ENCODE assay signal across 1 cellular context in the genomic region with DNA sequence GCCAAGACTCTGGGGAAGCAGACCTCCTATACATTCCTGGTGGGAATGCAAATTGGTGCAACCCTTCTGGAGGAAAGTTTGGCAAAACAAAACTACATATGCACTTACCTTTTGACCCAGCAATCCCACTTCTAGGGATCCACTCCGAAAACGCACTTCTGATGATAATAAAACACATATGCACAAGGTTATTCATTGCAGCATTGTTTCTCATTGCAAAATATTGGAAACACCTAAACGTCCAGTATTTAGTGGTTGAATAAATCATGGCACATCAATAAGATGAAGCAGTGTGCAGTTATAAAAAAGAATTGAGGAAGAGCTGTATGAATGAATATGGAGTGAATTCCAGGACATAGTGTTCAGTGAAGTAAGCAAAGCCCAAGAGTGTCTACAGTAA.
TF ChIP-seq lines count a peak whose summit lies in the region.

No MANE protein-coding gene starts in this region.

TF ChIP-seq in IMR-90, 13 proteins besides CTCF, POLR2A, EP300 and RAD21:
- no peak for TF ChIP-seq RFX5 (IDR thresholded peaks at IDR 0.05; ENCODE audit: low read depth, low read length)
